In genomic region chr6:140062042-140063041, GRCh38 we compare ENCODE assay signal across 9 cellular contexts.
DNase-seq lines count a peak whose midpoint lies in the region; ATAC-seq and TF ChIP-seq lines count a peak whose summit lies in the region.
"Had no signal": no experiment of that assay in that cellular context is flagged by ENCODE, and none has a peak within 500 bp of the region (broad histone marks: within the 10 kb centered on the region; RNA-seq: fewer than 3 reads in every experiment).

No MANE protein-coding gene starts in this region.

- ATAC-seq in SK-N-SH treated with all-trans-retinoic acid at 6 μM for 48 hours, result peak; percentile 87
- peak; percentile 81 for ATAC-seq in Right ventricle myocardium superior (ENCODE audit: poor library complexity)
- no peak for ATAC-seq in HG03045 (IDR thresholded peaks at IDR 0.05; ENCODE audit: unreplicated experiment)

- H3K4me3 ChIP-seq in GM23248, result no peak overlapping the region
- H3K4me3 ChIP-seq in skin epidermis, result no peak overlapping the region
- H3K4me3 ChIP-seq in OCI-LY7 (ENCODE audit: low read depth, low read length, poor library complexity, severe bottlenecking), result no peak overlapping the region
- no peak overlapping the region for H3K4me3 ChIP-seq in H7 (ENCODE audit: insufficient read depth, low read depth, low read length)

- H3K9me2 ChIP-seq in GM23248 (ENCODE audit: insufficient read depth), result no peaks in the 10 kb centered on the region
- no peaks in the 10 kb centered on the region for H3K9me2 ChIP-seq in OCI-LY7 (ENCODE audit: insufficient read depth, low read length)

- in situ Hi-C loops in GM23248 (cut with MboI), result loop anchor here (25.0 kb wide), 1 partner anchor 1500 kb away; no protein-coding TSS in a partner anchor

- H3K27me3 ChIP-seq in GM23248 (replicated peaks; ENCODE audit: insufficient read depth), result no peaks in the 10 kb centered on the region
- H3K27me3 ChIP-seq in H7 (ENCODE audit: control insufficient read depth, insufficient read depth, low read length), result no peaks in the 10 kb centered on the region

- DNase-seq in GM23248, result peak; percentile 91
- DNase-seq in Right ventricle myocardium superior, result peak; percentile 56
- no peak for DNase-seq in OCI-LY7 (ENCODE audit: low spot score)
- DNase-seq in NCI-H1436 treated with DMSO at 0.1 percent for 48 hours (lab: John Stamatoyannopoulos, UW), result no peak
- DNase-seq in H7, result no peak
- DNase-seq: stimulated activated CD4-positive, alpha-beta T cell treated with anti-CD3 and anti-CD28 coated beads, Interleukin-15, amount 100 ng/mL, for 24 hours had no signal

- H2AFZ ChIP-seq in GM23248 (peak overlapping the region; percentile 3), OCI-LY7 (ENCODE audit: low read length) (no peak overlapping the region)

- peak overlapping the region; percentile 40 for H3K9ac ChIP-seq in GM23248

- H3K4me1 ChIP-seq in GM23248 (ENCODE audit: insufficient read depth) (peaks cover 42% of the 10 kb centered on the region), OCI-LY7 (ENCODE audit: insufficient read depth, low read length, poor library complexity, severe bottlenecking) (no peaks in the 10 kb centered on the region)

- H3K79me2 ChIP-seq in GM23248 (ENCODE audit: insufficient read depth), result no peaks in the 10 kb centered on the region
- no peaks in the 10 kb centered on the region for H3K79me2 ChIP-seq in OCI-LY7 (ENCODE audit: insufficient read depth, low read depth, low read length)

- no peaks in the 10 kb centered on the region for H4K20me1 ChIP-seq in GM23248 (ENCODE audit: insufficient read depth)
- no peaks in the 10 kb centered on the region for H4K20me1 ChIP-seq in OCI-LY7 (ENCODE audit: insufficient read depth, low read length)

- no TSS peak for BruUV-seq in OCI-LY7 (replicated peaks; lab: Mats Ljungman, UMichigan)

- TF ChIP-seq CTCF in OCI-LY7 (conservative IDR thresholded peaks at IDR 0.05; ENCODE audit: low read length), result no peak

- H3K27ac ChIP-seq in GM23248, result peak overlapping the region; percentile 91
- H3K27ac ChIP-seq in skin epidermis, result peak overlapping the region in 15 of 21 experiments; percentile 2 to 86 (median 37)
- no peak overlapping the region for H3K27ac ChIP-seq in OCI-LY7 (ENCODE audit: low read depth, low read length, poor library complexity, severe bottlenecking)

- H3F3A ChIP-seq in GM23248 (ENCODE audit: insufficient read depth), result peaks cover 43% of the 10 kb centered on the region

- POLR2A ChIA-PET in OCI-LY7 (lab: Charles Lee), result no interaction called here

- H3K4me2 ChIP-seq in GM23248 (ENCODE audit: unreplicated experiment), result peak overlapping the region; percentile 40
- no peak overlapping the region for H3K4me2 ChIP-seq in OCI-LY7 (ENCODE audit: low read length)

- no peaks in the 10 kb centered on the region for H3K9me3 ChIP-seq in GM23248 (ENCODE audit: low read depth)
- no peaks in the 10 kb centered on the region for H3K9me3 ChIP-seq in OCI-LY7 (ENCODE audit: low read length)

- WGBS in GM23248 (ENCODE audit: low coverage in 1 of 2, low lambda C conversion rate in 2 of 2, missing lambda C conversion rate in 2 of 2), 2 experiments, result 15 to 21% methylated on average over 3 of the region's 3 CpGs

- intact Hi-C loops in Right ventricle myocardium superior (cut with DNase I) (no loop called here), OCI-LY7 (cut with micrococcal nuclease; ENCODE audit: unreplicated experiment) (no loop called here)

- H3K36me3 ChIP-seq in GM23248 (ENCODE audit: low read depth), result no peaks in the 10 kb centered on the region
- no peaks in the 10 kb centered on the region for H3K36me3 ChIP-seq in OCI-LY7 (ENCODE audit: insufficient read depth, low read length)
- H3K36me3 ChIP-seq in H7 (replicated peaks; ENCODE audit: control insufficient read depth, insufficient read depth, low read length), result no peaks in the 10 kb centered on the region

- CTCF ChIA-PET in OCI-LY7 (lab: Charles Lee; ENCODE audit: unreplicated experiment), result no interaction called here

TF ChIP-seq in SK-N-SH treated with all-trans-retinoic acid at 6 μM for 48 hours, 23 proteins besides CTCF, POLR2A, EP300 and RAD21 (continues in another document):
- TF ChIP-seq ZNF70 (CRISPR knock-in tag; IDR thresholded peaks at IDR 0.05) (no peak), CREB5 (CRISPR knock-in tag; IDR thresholded peaks at IDR 0.05; ENCODE audit: low read depth) (peak; percentile 64; the same call in 1 of the 2 replicates), PATZ1 (CRISPR knock-in tag; IDR thresholded peaks at IDR 0.05; ENCODE audit: borderline replicate concordance) (peak; percentile 38; the same call in 1 of the 2 replicates), ISL1 (CRISPR knock-in tag; IDR thresholded peaks at IDR 0.05) (peak; percentile 89), ZFP3 (CRISPR knock-in tag; IDR thresholded peaks at IDR 0.05) (no peak), TSHZ2 (CRISPR knock-in tag; IDR thresholded peaks at IDR 0.05) (no peak), ESRRG (CRISPR knock-in tag; IDR thresholded peaks at IDR 0.05) (no peak), ZFP30 (CRISPR knock-in tag; IDR thresholded peaks at IDR 0.05) (no peak), POU6F1 (CRISPR knock-in tag; IDR thresholded peaks at IDR 0.05; ENCODE audit: borderline replicate concordance, low read depth) (no peak), BACH2 (CRISPR knock-in tag; IDR thresholded peaks at IDR 0.05; ENCODE audit: borderline replicate concordance) (no peak), ZNF565 (CRISPR knock-in tag; conservative IDR thresholded peaks at IDR 0.05; ENCODE audit: low read depth) (no peak), SNAI2 (CRISPR knock-in tag; IDR thresholded peaks at IDR 0.05) (no peak), TCF4 (CRISPR knock-in tag; IDR thresholded peaks at IDR 0.05; ENCODE audit: borderline replicate concordance) (no peak), PPARA (CRISPR knock-in tag; IDR thresholded peaks at IDR 0.05; ENCODE audit: borderline replicate concordance) (no peak), ARNTL (CRISPR knock-in tag; IDR thresholded peaks at IDR 0.05; ENCODE audit: borderline replicate concordance, low read depth) (no peak), GLIS3 (CRISPR knock-in tag; IDR thresholded peaks at IDR 0.05) (no peak)

Comparison
In these comparisons a context has a peak if more than half of its experiments do, and no peak if none do; other contexts are left out.
1. DNase-seq: peak in GM23248 (single experiment) and Right ventricle myocardium superior (single experiment); none in OCI-LY7 (single experiment), NCI-H1436 treated with DMSO at 0.1 percent for 48 hours (single experiment) and H7 (single experiment).